In the genomic region with DNA sequence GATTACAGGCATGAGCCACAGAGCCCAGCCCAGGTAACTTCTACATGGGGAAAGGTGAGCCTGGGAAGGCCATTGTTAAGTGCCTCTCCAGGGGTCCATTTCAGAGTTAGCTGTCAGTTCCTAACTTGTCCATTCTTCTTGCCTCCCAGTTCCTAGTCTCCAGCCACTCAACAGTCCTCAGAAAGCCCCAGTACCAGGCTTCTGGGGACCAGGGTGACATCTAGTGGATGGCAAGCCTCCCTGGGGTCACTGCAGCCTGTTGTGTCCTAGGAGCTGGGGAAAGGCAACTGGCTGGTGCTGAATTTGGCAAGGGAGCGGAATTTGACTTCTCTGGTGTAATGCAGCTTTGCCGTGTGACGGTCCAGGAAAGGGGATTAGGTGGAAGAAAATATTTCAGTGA, we compare ENCODE assay signal across 8 cellular contexts. TPM values are rescaled to one million over a fixed set of nuclear protein-coding genes. Genes with fewer than 3 reads are reported as not detected.
A peak's percentile ranks its signal among the peaks of the same experiment; 100 is the strongest.
DNase-seq lines count a peak whose midpoint lies in the region; ATAC-seq, FAIRE-seq and TF ChIP-seq lines count a peak whose summit lies in the region.

No MANE protein-coding gene starts in this region.

- no peak for ATAC-seq in omental fat pad (ENCODE audit: low FRiP score)

- TF ChIP-seq CTCF in omental fat pad (IDR thresholded peaks at IDR 0.05) = no peak

- TF ChIP-seq POLR2A in GM12891 (IDR thresholded peaks at IDR 0.05; ENCODE audit: low read depth, low read length) = no peak

- no peak for FAIRE-seq in GM12891 (lab: Jason Lieb, UNC)

- DNase-seq in NCI-H1092 treated with DMSO at 0.1 percent for 48 hours (lab: John Stamatoyannopoulos, UW) = peak; percentile 26
- no peak for DNase-seq in NCI-H1092 (lab: John Stamatoyannopoulos, UW)
- DNase-seq in NAMALWA (ENCODE audit: low spot score) = peak; percentile 49
- DNase-seq in cerebellar cortex (ENCODE audit: low spot score) = peak; percentile 48
- DNase-seq in mucosa of gallbladder (ENCODE audit: low spot score) = peak; percentile 57
- DNase-seq in GM12891 (ENCODE audit: insufficient read length, low spot score) = no peak
- DNase-seq in omental fat pad (ENCODE audit: low spot score) = no peak
- DNase-seq in stimulated activated CD4-positive, alpha-beta T cell treated with anti-CD3 and anti-CD28 coated beads, Interleukin-4, amount 100 ng/mL, for 4 hours = no peak

TF ChIP-seq in GM12891, 5 proteins besides CTCF, POLR2A, EP300 and RAD21:
- TF ChIP-seq POU2F2 (IDR thresholded peaks at IDR 0.05; ENCODE audit: low read depth, low read length) = no peak
- TF ChIP-seq TAF1 (IDR thresholded peaks at IDR 0.05; ENCODE audit: low read depth, low read length) = no peak
- no peak for TF ChIP-seq POLR2AphosphoS5 (IDR thresholded peaks at IDR 0.05; ENCODE audit: low read depth, low read length)
TF ChIP-seq in GM12891: peak in this region for 0.

RNA-seq across cellular contexts. Expression of gene LGALS12, which starts 2.1 kb away (rescaled TPM):
- total RNA-seq in mucosa of gallbladder (0.26 TPM), omental fat pad (10 to 100 TPM; 59.3 to 98.5 (median 78.3) TPM)
- polyA plus RNA-seq in GM12891 (2012; ENCODE audit: low read depth, missing spikeins) = 0.10 TPM

RNA-seq across cellular contexts. Expression of gene PLAAT5, which starts 17.0 kb away (rescaled TPM):
- total RNA-seq in mucosa of gallbladder (1.7 TPM), omental fat pad (10 to 100 TPM; 12.0 to 54.3 (median 27.9) TPM)
- not detected for polyA plus RNA-seq in GM12891 (2012; ENCODE audit: low read depth, missing spikeins)

RNA-seq across cellular contexts. Expression of gene PLAAT4, which starts 28.6 kb away (rescaled TPM):
- total RNA-seq in mucosa of gallbladder (87.0 TPM), omental fat pad (10 to 100 TPM; 26.3 to 91.2 (median 32.6) TPM)
- polyA plus RNA-seq in GM12891 (2012; ENCODE audit: low read depth, missing spikeins) = 16.0 TPM

RNA-seq across cellular contexts. Expression of gene PLAAT2, which starts 55.2 kb away (rescaled TPM):
- total RNA-seq in mucosa of gallbladder (2.1 TPM), omental fat pad (under 1 TPM in 1 of 4 donors, not detected in 3; 0.65 TPM)
- polyA plus RNA-seq in GM12891 (2012; ENCODE audit: low read depth, missing spikeins) = 9.7 TPM

Comparison
In these comparisons a context has a peak if more than half of its experiments do, and no peak if none do; other contexts are left out.
1. DNase-seq: peak in NCI-H1092 treated with DMSO at 0.1 percent for 48 hours (single experiment), NAMALWA (single experiment), cerebellar cortex (single experiment) and mucosa of gallbladder (single experiment); none in NCI-H1092 (single experiment), GM12891 (single experiment), omental fat pad (single experiment) and stimulated activated CD4-positive, alpha-beta T cell treated with anti-CD3 and anti-CD28 coated beads, Interleukin-4, amount 100 ng/mL, for 4 hours (0 of 2).
2. RNA of gene LGALS12, which starts 2.1 kb away (total RNA-seq): 59.3 to 98.5 TPM in omental fat pad; 0.26 TPM in mucosa of gallbladder (single experiment); every median in the first group is over 10 times any median in the second.